Comparison of ENCODE assay signal across 8 cellular contexts in genomic region chr11:73218106-73218829, GRCh38. TPM values are rescaled to one million over a fixed set of nuclear protein-coding genes. Genes with fewer than 3 reads are reported as not detected.
DNase-seq lines count a peak whose midpoint lies in the region; ATAC-seq, FAIRE-seq and TF ChIP-seq lines count a peak whose summit lies in the region.

Gene P2RY2, plus strand, starts transcription at chr11:73218281. Its CDS starts 15,879 bp downstream, at chr11:73234160.

- H3K27me3 ChIP-seq in adipocyte (replicated peaks; ENCODE audit: control insufficient read depth, insufficient read depth, low read length) (peaks cover 29% of the 10 kb centered on the region), iPS DF 6.9 (ENCODE audit: control insufficient read depth, insufficient read depth, low read length) (peaks cover 10% of the 10 kb centered on the region; the same call in 1 of the 2 replicates), sigmoid colon (peaks cover 0 to 21% (median 20%) of the 10 kb centered on the region in 3 donors)

- no peaks in the 10 kb centered on the region for H3K9me3 ChIP-seq in adipocyte (ENCODE audit: control insufficient read depth, low read length)
- no peaks in the 10 kb centered on the region for H3K9me3 ChIP-seq in iPS DF 6.9 (ENCODE audit: control insufficient read depth, insufficient read depth, low read length)
- no peaks in the 10 kb centered on the region for H3K9me3 ChIP-seq in sigmoid colon

- no peak for ATAC-seq in HG02884 (IDR thresholded peaks at IDR 0.05; ENCODE audit: unreplicated experiment)

- H3K4me3 ChIP-seq in adipocyte (ENCODE audit: low read length) = peak within 1 kb of the TSS; percentile 61
- peak within 1 kb of the TSS; percentile 38 for H3K4me3 ChIP-seq in iPS DF 6.9 (ENCODE audit: low read length)
- H3K4me3 ChIP-seq in sigmoid colon = peak within 1 kb of the TSS; percentile 19 to 53 (median 50)

- H3K4me1 ChIP-seq in adipocyte (ENCODE audit: control insufficient read depth, insufficient read depth, low read length) (no peaks in the 10 kb centered on the region), iPS DF 6.9 (ENCODE audit: control insufficient read depth, insufficient read depth, low read length) (no peaks in the 10 kb centered on the region), sigmoid colon (peaks cover 0 to 15% (median 12%) of the 10 kb centered on the region in 4 donors)

- no peak within 1 kb of the TSS for H3K9ac ChIP-seq in adipocyte (ENCODE audit: low read length)

- H3K36me3 ChIP-seq in adipocyte (ENCODE audit: control insufficient read depth, insufficient read depth, low read length, severe bottlenecking) (no peaks in the 10 kb centered on the region), iPS DF 6.9 (ENCODE audit: control insufficient read depth, insufficient read depth, low read length) (no peaks in the 10 kb centered on the region), sigmoid colon (no peaks in the 10 kb centered on the region)

- TF ChIP-seq POLR2A in GM12891 (IDR thresholded peaks at IDR 0.05; ENCODE audit: low read depth, low read length) (no peak), sigmoid colon (IDR thresholded peaks at IDR 0.05) (peak in 1 of 2 donors; percentile 10)

- no CpG with 5 or more reads among the region's 81 CpGs for WGBS in iPS DF 6.9 (ENCODE audit: insufficient coverage, insufficient read length)
- 1 to 2% methylated on average over 81 of the region's 81 CpGs for WGBS in sigmoid colon, 2 donors

- peak; percentile 35 for FAIRE-seq in GM12891 (lab: Jason Lieb, UNC)

- peak; percentile 94 for DNase-seq in 8988T
- peak; percentile 54 for DNase-seq in GM12891 (ENCODE audit: insufficient read length, low spot score)
- peak; percentile 96 for DNase-seq in NOMO-1 treated with dmso at 0.1 percent for 144 hours (lab: John Stamatoyannopoulos, UW; ENCODE audit: unreplicated experiment)
- peak; percentile 63 for DNase-seq in adipocyte (ENCODE audit: low read depth)
- DNase-seq in iPS DF 6.9 (ENCODE audit: low read depth, low spot score) = no peak
- DNase-seq in sigmoid colon = peak; percentile 73
- DNase-seq in AML-193 (lab: John Stamatoyannopoulos, UW) = no peak

- no peak for TF ChIP-seq EP300 in sigmoid colon (IDR thresholded peaks at IDR 0.05)

- no peak within 1 kb of the TSS for H3K27ac ChIP-seq in iPS DF 6.9 (ENCODE audit: low read length)
- peak within 1 kb of the TSS in 1 of 4 donors; percentile 14 for H3K27ac ChIP-seq in sigmoid colon

- intact Hi-C loops in sigmoid colon (cut with DNase I) = no loop called here

- peak in 3 of 4 experiments; percentile 20 to 45 (median 28) for TF ChIP-seq CTCF in sigmoid colon (IDR thresholded peaks at IDR 0.05)

TF ChIP-seq in GM12891, 5 proteins besides CTCF, POLR2A, EP300 and RAD21:
- TF ChIP-seq POLR2AphosphoS5 (IDR thresholded peaks at IDR 0.05; ENCODE audit: low read depth, low read length) = no peak
- no peak for TF ChIP-seq TAF1 (IDR thresholded peaks at IDR 0.05; ENCODE audit: low read depth, low read length)
- no peak for TF ChIP-seq PAX5 (IDR thresholded peaks at IDR 0.05; ENCODE audit: insufficient read depth, low read length, severe bottlenecking)
- TF ChIP-seq POU2F2 (IDR thresholded peaks at IDR 0.05; ENCODE audit: low read depth, low read length) = no peak
- TF ChIP-seq SPI1 (IDR thresholded peaks at IDR 0.05; ENCODE audit: low read depth, low read length) = no peak

RNA-seq across cellular contexts. Expression of gene P2RY2, which starts in this region (rescaled TPM):
- 0.05 TPM for polyA plus RNA-seq in GM12891 (2012; ENCODE audit: low read depth, missing spikeins)
- under 1 TPM in 1 of 4 donors, not detected in 3; 0.16 TPM for total RNA-seq in sigmoid colon
- 1 to 10 TPM; 3.0 to 6.2 (median 4.2) TPM for polyA plus RNA-seq in sigmoid colon

Comparison
In these comparisons a context has a peak if more than half of its experiments do, and no peak if none do; other contexts are left out.
1. DNase-seq: peak in 8988T (single experiment), GM12891 (single experiment), NOMO-1 treated with dmso at 0.1 percent for 144 hours (single experiment), adipocyte (single experiment) and sigmoid colon (single experiment); none in iPS DF 6.9 (single experiment) and AML-193 (0 of 2).
2. Peak in every context shown above with its lines, with median percentiles within 50 percentile points of each other: H3K4me3 ChIP-seq.